In genomic region chr12:50990147-50990727, GRCh38 we compare ENCODE assay signal across 1 cellular context.
TF ChIP-seq lines count a peak whose summit lies in the region.

No MANE protein-coding gene starts in this region.

TF ChIP-seq in HepG2, 621 proteins besides CTCF, POLR2A, EP300 and RAD21:
- TF ChIP-seq MAFK (conservative IDR thresholded peaks at IDR 0.05 in 1 of 2, IDR thresholded peaks at IDR 0.05 in 1 of 2; ENCODE audit: low read length in 2 of 2) (peak; percentile 19 to 43; a peak in 2 of 4 replicates), ZNF768 (CRISPR knock-in tag; IDR thresholded peaks at IDR 0.05) (no peak), MAFF (IDR thresholded peaks at IDR 0.05; ENCODE audit: low read depth, low read length) (0 out of 2 replicates have a peak, but pooled peaks have one; percentile 22), CHD4 (IDR thresholded peaks at IDR 0.05; ENCODE audit: borderline replicate concordance, low read length) (no peak)
TF ChIP-seq in HepG2: peak in this region for 2.
